1 cellular context compared by ENCODE assay signal in genomic region chr5:151157426-151158286, GRCh38.
TF ChIP-seq lines count a peak whose summit lies in the region.

Gene ANXA6 (minus strand): TSS chr5:151157779. CDS start chr5:151147901, 9,878 bp downstream.

TF ChIP-seq in H1, 55 proteins besides CTCF, POLR2A, EP300 and RAD21 (continued from another document):
- TF ChIP-seq YY1 (IDR thresholded peaks at IDR 0.05; ENCODE audit: low read depth, low read length): no peak
- no peak for TF ChIP-seq CHD2 (IDR thresholded peaks at IDR 0.05; ENCODE audit: low read length)
- no peak for TF ChIP-seq CHD7 (IDR thresholded peaks at IDR 0.05; ENCODE audit: insufficient replicate concordance, low read length)
- no peak for TF ChIP-seq GTF2F1 (IDR thresholded peaks at IDR 0.05; ENCODE audit: borderline replicate concordance, low read depth, low read length)
- no peak for TF ChIP-seq RNF2 (IDR thresholded peaks at IDR 0.05; ENCODE audit: borderline replicate concordance, low read depth, low read length, missing control alignments, poor library complexity, severe bottlenecking)
- TF ChIP-seq SP4 (IDR thresholded peaks at IDR 0.05; ENCODE audit: low read length): no peak; the same call in 1 of the 2 replicates
- no peak for TF ChIP-seq SP2 (IDR thresholded peaks at IDR 0.05; ENCODE audit: low read length)
- TF ChIP-seq NANOG (IDR thresholded peaks at IDR 0.05; ENCODE audit: insufficient read depth, low read depth, low read length, poor library complexity, severe bottlenecking): no peak
- no peak for TF ChIP-seq JUND (IDR thresholded peaks at IDR 0.05; ENCODE audit: low read length)
- TF ChIP-seq CEBPB (IDR thresholded peaks at IDR 0.05; ENCODE audit: low read depth, low read length): no peak
- peak; percentile 96 for TF ChIP-seq KDM4A (IDR thresholded peaks at IDR 0.05; ENCODE audit: low read depth, low read length, severe bottlenecking)
- peak; percentile 50 for TF ChIP-seq CTBP2 (IDR thresholded peaks at IDR 0.05; ENCODE audit: borderline replicate concordance, insufficient read depth, insufficient read length, low read length)
- no peak for TF ChIP-seq GABPA (IDR thresholded peaks at IDR 0.05; ENCODE audit: borderline replicate concordance, insufficient read depth, low read length)
- TF ChIP-seq ASH2L (IDR thresholded peaks at IDR 0.05; ENCODE audit: low read length): peak; percentile 66
- no peak for TF ChIP-seq FOSL1 (IDR thresholded peaks at IDR 0.05; ENCODE audit: insufficient read depth, low read depth, low read length)
- no peak; the same call in 1 of the 2 replicates for TF ChIP-seq TBP (IDR thresholded peaks at IDR 0.05; ENCODE audit: low read depth, low read length)
- TF ChIP-seq SUZ12 (IDR thresholded peaks at IDR 0.05; ENCODE audit: low read length): no peak
- TF ChIP-seq KDM1A (IDR thresholded peaks at IDR 0.05; ENCODE audit: borderline replicate concordance, low read length): peak; percentile 74; the same call in 1 of the 2 replicates
- TF ChIP-seq SIRT6 (IDR thresholded peaks at IDR 0.05; ENCODE audit: low read length): no peak
- TF ChIP-seq SP1 (IDR thresholded peaks at IDR 0.05; ENCODE audit: low read depth, low read length): no peak
- peak; percentile 69 for TF ChIP-seq ATF3 (IDR thresholded peaks at IDR 0.05; ENCODE audit: insufficient read depth, low read depth, low read length)
- TF ChIP-seq HDAC6 (IDR thresholded peaks at IDR 0.05; ENCODE audit: low read depth, low read length): no peak
- TF ChIP-seq SIN3A (conservative IDR thresholded peaks at IDR 0.05 in 1 of 2, IDR thresholded peaks at IDR 0.05 in 1 of 2; ENCODE audit: low read depth in 1 of 2, low read length in 2 of 2): no peak
- TF ChIP-seq POU5F1 (IDR thresholded peaks at IDR 0.05; ENCODE audit: low read depth, low read length): no peak
- no peak for TF ChIP-seq CHD1 (IDR thresholded peaks at IDR 0.05; ENCODE audit: low read depth, low read length)
- TF ChIP-seq ZNF274 (IDR thresholded peaks at IDR 0.05; ENCODE audit: borderline replicate concordance, extremely low read depth, low read length): no peak
- TF ChIP-seq KDM5A (IDR thresholded peaks at IDR 0.05; ENCODE audit: low read length): no peak
- TF ChIP-seq JUN (IDR thresholded peaks at IDR 0.05; ENCODE audit: low read depth, low read length): no peak
- TF ChIP-seq SRF (IDR thresholded peaks at IDR 0.05; ENCODE audit: low read depth, low read length): no peak
- peak; percentile 89 for TF ChIP-seq E2F6 (IDR thresholded peaks at IDR 0.05)
- peak; percentile 61; the same call in 1 of the 2 replicates for TF ChIP-seq TAF1 (IDR thresholded peaks at IDR 0.05; ENCODE audit: low read depth, low read length)
- no peak for TF ChIP-seq MAFK (IDR thresholded peaks at IDR 0.05; ENCODE audit: low read depth, low read length)
- TF ChIP-seq ATF2 (IDR thresholded peaks at IDR 0.05; ENCODE audit: low read length): no peak; the same call in 1 of the 2 replicates
- no peak for TF ChIP-seq CBX5 (IDR thresholded peaks at IDR 0.05; ENCODE audit: low read depth, low read length)
- TF ChIP-seq EGR1 (IDR thresholded peaks at IDR 0.05; ENCODE audit: borderline replicate concordance, low read depth, low read length): no peak
- TF ChIP-seq HDAC2 (IDR thresholded peaks at IDR 0.05; ENCODE audit: borderline replicate concordance in 1 of 2, low read depth in 2 of 2, low read length in 2 of 2): no peak
- TF ChIP-seq TCF12 (IDR thresholded peaks at IDR 0.05; ENCODE audit: low read depth, low read length): no peak
- TF ChIP-seq PHF8 (conservative IDR thresholded peaks at IDR 0.05; ENCODE audit: low read depth, low read length): peak; percentile 45; the same call in 1 of the 2 replicates
- TF ChIP-seq TAF7 (optimal IDR thresholded peaks at IDR 0.05; ENCODE audit: borderline replicate concordance, low read depth, low read length): no peak
- TF ChIP-seq SIX5 (IDR thresholded peaks at IDR 0.05; ENCODE audit: low read depth, low read length): no peak
- no peak for TF ChIP-seq BCL11A (IDR thresholded peaks at IDR 0.05; ENCODE audit: low read depth in 2 of 2, low read length in 2 of 2)
- no peak for TF ChIP-seq POLR2AphosphoS5 (IDR thresholded peaks at IDR 0.05; ENCODE audit: low read depth, low read length)
- TF ChIP-seq NRF1 (IDR thresholded peaks at IDR 0.05; ENCODE audit: low read depth, low read length): no peak
- TF ChIP-seq EZH2 (IDR thresholded peaks at IDR 0.05; ENCODE audit: low read depth, low read length, severe bottlenecking): no peak
- no peak for TF ChIP-seq BACH1 (IDR thresholded peaks at IDR 0.05; ENCODE audit: low read length)
- peak; percentile 88 for TF ChIP-seq MAX (IDR thresholded peaks at IDR 0.05)
